In the genomic region with DNA sequence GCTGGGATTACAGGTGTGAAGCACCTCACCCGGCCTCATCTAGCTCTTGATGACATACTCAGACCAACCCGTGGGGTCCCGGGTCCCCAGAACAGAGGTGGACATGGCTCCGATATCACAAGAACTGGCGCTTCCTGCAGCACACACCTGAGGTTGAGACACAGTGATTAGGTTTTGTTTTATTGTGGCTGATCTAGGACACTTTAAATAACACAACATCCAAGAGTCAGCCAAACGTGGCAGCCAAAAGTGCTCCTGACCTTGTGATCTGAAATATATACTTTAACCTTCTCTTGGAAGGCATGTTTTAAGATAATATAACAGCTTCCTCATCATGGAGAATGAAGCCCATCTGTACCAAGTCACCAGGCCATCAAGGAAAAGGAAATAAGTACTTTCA, we compare ENCODE assay signal across 7 cellular contexts.
"Had no signal": no experiment of that assay in that cellular context is flagged by ENCODE, and none has a peak within 500 bp of the region (broad histone marks: within the 10 kb centered on the region; RNA-seq: fewer than 3 reads in every experiment).

No MANE protein-coding gene starts in this region.

- H3K27ac ChIP-seq: HL-60, KMS-11 had no signal

- DNase-seq: IMR-90, KG1 had no signal

- H3K4me2 ChIP-seq: KMS-11 had no signal

- H3K4me3 Mint-ChIP-seq: IgD-negative memory B cell had no signal

- H3K9ac ChIP-seq: KMS-11 had no signal

- H3K4me3 ChIP-seq: K562 had no signal

- ATAC-seq: HepG2, K562 had no signal

- H3K27me3 Mint-ChIP-seq: IgD-negative memory B cell had no signal

- H3K27ac Mint-ChIP-seq: IgD-negative memory B cell had no signal
